In genomic region chr19:17755533-17755885, GRCh38 we compare ENCODE assay signal across 2 cellular contexts.
TF ChIP-seq lines count a peak whose summit lies in the region.

No MANE protein-coding gene starts in this region.

TF ChIP-seq in A549, 52 proteins besides CTCF, POLR2A, EP300 and RAD21:
- TF ChIP-seq ZSCAN20 (CRISPR knock-in tag; IDR thresholded peaks at IDR 0.05) (no peak), MAFK (IDR thresholded peaks at IDR 0.05; ENCODE audit: partially characterized antibody) (peak; percentile 0), FOSB (CRISPR knock-in tag; IDR thresholded peaks at IDR 0.05) (no peak), NFE2L2 (conservative IDR thresholded peaks at IDR 0.05; ENCODE audit: low read length) (no peak)

TF ChIP-seq in H1, 55 proteins besides CTCF, POLR2A, EP300 and RAD21:
- no peak for TF ChIP-seq CEBPB (IDR thresholded peaks at IDR 0.05; ENCODE audit: low read depth, low read length)
- TF ChIP-seq SP4 (IDR thresholded peaks at IDR 0.05; ENCODE audit: low read length): no peak
- no peak for TF ChIP-seq KDM1A (IDR thresholded peaks at IDR 0.05; ENCODE audit: borderline replicate concordance, low read length)
- TF ChIP-seq SIX5 (IDR thresholded peaks at IDR 0.05; ENCODE audit: low read depth, low read length): no peak
- TF ChIP-seq HDAC6 (IDR thresholded peaks at IDR 0.05; ENCODE audit: low read depth, low read length): no peak
- no peak for TF ChIP-seq NANOG (IDR thresholded peaks at IDR 0.05; ENCODE audit: insufficient read depth, low read depth, low read length, poor library complexity, severe bottlenecking)
- TF ChIP-seq CREB1 (IDR thresholded peaks at IDR 0.05): no peak
- no peak for TF ChIP-seq SRF (IDR thresholded peaks at IDR 0.05; ENCODE audit: low read depth, low read length)
- no peak for TF ChIP-seq SIRT6 (IDR thresholded peaks at IDR 0.05; ENCODE audit: low read length)
- no peak for TF ChIP-seq ATF2 (IDR thresholded peaks at IDR 0.05; ENCODE audit: low read length)
- no peak for TF ChIP-seq HDAC2 (IDR thresholded peaks at IDR 0.05; ENCODE audit: borderline replicate concordance in 1 of 2, low read depth in 2 of 2, low read length in 2 of 2)
- TF ChIP-seq SP1 (IDR thresholded peaks at IDR 0.05; ENCODE audit: low read depth, low read length): no peak
- no peak for TF ChIP-seq GTF2F1 (IDR thresholded peaks at IDR 0.05; ENCODE audit: borderline replicate concordance, low read depth, low read length)
- TF ChIP-seq CHD7 (IDR thresholded peaks at IDR 0.05; ENCODE audit: insufficient replicate concordance, low read length): no peak
- TF ChIP-seq RFX5 (IDR thresholded peaks at IDR 0.05; ENCODE audit: borderline replicate concordance, low read depth, low read length): no peak
- no peak for TF ChIP-seq KDM4A (IDR thresholded peaks at IDR 0.05; ENCODE audit: low read depth, low read length, severe bottlenecking)
- no peak for TF ChIP-seq TBP (IDR thresholded peaks at IDR 0.05; ENCODE audit: low read depth, low read length)
- no peak for TF ChIP-seq POU5F1 (IDR thresholded peaks at IDR 0.05; ENCODE audit: low read depth, low read length)
- no peak for TF ChIP-seq CHD2 (IDR thresholded peaks at IDR 0.05; ENCODE audit: low read length)
